In genomic region chr1:146046664-146047063, GRCh38 we compare ENCODE assay signal across 31 cellular contexts. TPM values are rescaled to one million over a fixed set of nuclear protein-coding genes. Genes with fewer than 3 reads are reported as not detected.
"Had no signal": no experiment of that assay in that cellular context is flagged by ENCODE, and none has a peak within 500 bp of the region (broad histone marks: within the 10 kb centered on the region; RNA-seq: fewer than 3 reads in every experiment).

No MANE protein-coding gene starts in this region.

- ATAC-seq: natural killer cell; stimulated activated effector memory CD8-positive, alpha-beta T cell treated with anti-CD3 and anti-CD28 coated beads, Interleukin-12 subunit alpha, Interleukin-12 subunit beta, amount 100 ng/mL, for 72 hours; upper lobe of right lung had no signal

- H3K4me1 ChIP-seq: left ventricle myocardium inferior, right atrium auricular region, sigmoid colon, tibial artery, upper lobe of right lung had no signal

- H3K79me2 ChIP-seq: hepatocyte had no signal

- H3K4me2 ChIP-seq: hepatocyte had no signal

- DNase-seq: islet precursor cell; left ventricle myocardium inferior; mesendoderm; naive B cell; natural killer cell; nephron progenitor cell; ovary; sigmoid colon; small intestine; spleen; stimulated activated CD4-positive, alpha-beta T cell treated with anti-CD3 and anti-CD28 coated beads, Interleukin-4, amount 100 ng/mL, for 24 hours; stimulated activated naive CD4-positive, alpha-beta T cell; tibial artery; trophoblast cell; upper lobe of right lung had no signal

- H2AFZ ChIP-seq: hepatocyte had no signal

- H3K4me3 ChIP-seq: hepatocyte, left ventricle myocardium inferior, lung, ovary, right atrium auricular region, sigmoid colon, spleen, suprapubic skin, thoracic aorta, tibial artery, upper lobe of right lung had no signal

- H3K27me3 ChIP-seq: hepatocyte, ovary, right atrium auricular region, sigmoid colon, spleen, suprapubic skin, tibial artery, upper lobe of right lung had no signal

- H3K9me3 ChIP-seq: left ventricle myocardium inferior, ovary, right atrium auricular region, sigmoid colon, spleen, suprapubic skin, thoracic aorta, tibial artery, upper lobe of right lung had no signal

- H3K36me3 ChIP-seq: left ventricle myocardium inferior, ovary, right atrium auricular region, sigmoid colon, spleen, suprapubic skin, thoracic aorta, tibial artery, upper lobe of right lung had no signal

- FAIRE-seq: small intestine, urothelium cell line had no signal

- H3K27ac ChIP-seq: hepatocyte, left ventricle myocardium inferior, ovary, right atrium auricular region, sigmoid colon, spleen, suprapubic skin, thoracic aorta, tibial artery, upper lobe of right lung had no signal

RNA-seq across cellular contexts. Expression of gene HJV, which starts 25.1 kb away (rescaled TPM):
- total RNA-seq: kidney epithelial cell, lower leg skin, lung, mesothelial cell of epicardium, mononuclear cell, natural killer cell, omental fat pad, ovary, progenitor cell of endocrine pancreas, pulmonary artery endothelial cell, renal cortical epithelial cell, sigmoid colon, spleen, subcutaneous adipose tissue, suprapubic skin, thoracic aorta, upper lobe of right lung had no signal
- polyA plus RNA-seq: lung, ovary, sigmoid colon, small intestine, spleen had no signal
